27 cellular contexts compared by ENCODE assay signal in the genomic region with DNA sequence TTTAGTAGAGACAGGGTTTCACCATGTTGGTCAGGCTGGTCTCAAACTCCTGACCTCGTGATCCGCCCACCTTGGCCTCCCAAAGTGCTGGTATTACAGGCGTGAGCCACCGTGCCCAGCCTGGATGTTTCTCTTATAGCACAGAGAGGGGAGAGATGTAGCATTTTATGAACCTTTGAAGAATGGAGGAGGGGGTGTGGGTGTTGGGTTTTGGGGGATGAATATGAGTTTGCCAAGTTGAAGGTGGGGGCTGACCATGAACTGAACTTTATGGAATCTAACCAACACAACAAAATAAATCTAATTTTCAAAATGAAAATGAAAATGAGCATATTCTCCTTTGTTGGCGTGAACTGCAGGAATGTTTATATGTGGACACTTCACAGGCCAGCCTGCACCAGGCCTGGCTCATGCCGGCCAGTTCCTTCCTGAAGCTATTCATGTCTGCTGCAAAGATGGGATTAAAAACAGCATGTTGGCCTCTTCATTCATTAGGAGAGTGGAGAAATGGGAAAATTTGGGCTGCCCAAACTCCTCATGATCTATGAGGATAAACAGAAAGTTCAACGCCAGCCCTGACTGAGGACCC.
"Had no signal": no experiment of that assay in that cellular context is flagged by ENCODE, and none has a peak within 500 bp of the region (broad histone marks: within the 10 kb centered on the region; RNA-seq: fewer than 3 reads in every experiment).

No MANE protein-coding gene starts in this region.

- H3K9me3 ChIP-seq: left lung, lower lobe of right lung, pancreas, prostate gland, stomach, testis, tibial artery, upper lobe of right lung had no signal

- H3K36me3 ChIP-seq: left lung, lower lobe of right lung, pancreas, prostate gland, stomach, tibial artery, upper lobe of right lung had no signal

- H3K4me3 ChIP-seq: left lung, lower lobe of right lung, pancreas, prostate gland, skin epidermis, stomach, testis, tibial artery, upper lobe of right lung had no signal

- DNase-seq: hypothalamus; immature natural killer cell; kidney; left colon; left lung; lower lobe of right lung; mesendoderm; naive B cell; natural killer cell; nephron progenitor cell; pancreas; posterior cingulate gyrus; retina; right cardiac atrium; stimulated activated CD4-positive, alpha-beta T cell treated with anti-CD3 and anti-CD28 coated beads, Interleukin-12 subunit alpha, Interleukin-12 subunit beta, amount 100 ng/mL, for 4 hours; stimulated activated CD4-positive, alpha-beta T cell treated with anti-CD3 and anti-CD28 coated beads, Interleukin-15, amount 100 ng/mL, for 24 hours; stimulated activated CD4-positive, alpha-beta T cell treated with anti-CD3 and anti-CD28 coated beads, Interleukin-2, amount 100 ng/mL, for 24 hours; stimulated activated CD4-positive, alpha-beta T cell treated with anti-CD3 and anti-CD28 coated beads, Interleukin-4, amount 100 ng/mL, for 1 hour; stimulated activated naive B cell treated with anti-CD40 and anti-IgM and Interleukin-4, amounts not matched to agents 10 μg/mL and 1 μg/mL and 100 μg/mL, for 72 hours; stimulated activated naive CD8-positive, alpha-beta T cell treated with anti-CD3 and anti-CD28 coated beads, Interleukin-15, Interleukin-2, amounts not matched to agents 100 U/mL and 50 U/mL, for 24 hours; stomach; testis; tibial artery; trophoblast cell; upper lobe of right lung had no signal

- H3K27me3 ChIP-seq: left lung, pancreas, testis, upper lobe of right lung had no signal

- H3K4me1 ChIP-seq: pancreas, prostate gland, tibial artery, upper lobe of right lung had no signal

- H3K27ac ChIP-seq: left lung, lower lobe of right lung, pancreas, prostate gland, skin epidermis, stomach, testis, tibial artery, upper lobe of right lung had no signal
